23 cellular contexts compared by ENCODE assay signal in genomic region chr20:14525439-14525838, GRCh38.
"Had no signal": no experiment of that assay in that cellular context is flagged by ENCODE, and none has a peak within 500 bp of the region (broad histone marks: within the 10 kb centered on the region; RNA-seq: fewer than 3 reads in every experiment).

No MANE protein-coding gene starts in this region.

- DNase-seq: naive thymus-derived CD8-positive, alpha-beta T cell; nephron progenitor cell; nucleus accumbens; pancreas; psoas muscle; right cardiac atrium; spleen; stimulated activated CD4-positive, alpha-beta T cell treated with anti-CD3 and anti-CD28 coated beads, Interleukin-12 subunit alpha, Interleukin-12 subunit beta, amount 100 ng/mL, for 4 hours; stimulated activated CD4-positive, alpha-beta T cell treated with anti-CD3 and anti-CD28 coated beads, Interleukin-1b, Interleukin-23, amount 100 ng/mL, for 48 hours; stimulated activated CD4-positive, alpha-beta T cell treated with anti-CD3 and anti-CD28 coated beads, Interleukin-4, amount 100 ng/mL, for 1 hour; stimulated activated CD4-positive, alpha-beta T cell treated with anti-CD3 and anti-CD28 coated beads, Interleukin-4, amount 100 ng/mL, for 4 hours; stimulated activated CD8-positive, alpha-beta memory T cell treated with anti-CD3 and anti-CD28 coated beads, Interleukin-4, amount 100 ng/mL, for 48 hours; stimulated activated naive CD4-positive, alpha-beta T cell; stimulated activated naive CD8-positive, alpha-beta T cell treated with anti-CD3 and anti-CD28 coated beads, Interleukin-15, amount 100 ng/mL, for 72 hours; stimulated activated naive CD8-positive, alpha-beta T cell treated with anti-CD3 and anti-CD28 coated beads, Interleukin-15, Interleukin-2, amounts not matched to agents 100 U/mL and 50 U/mL, for 24 hours; testis; tibial artery; transverse colon; upper lobe of right lung; uterus had no signal

- ATAC-seq: naive thymus-derived CD8-positive, alpha-beta T cell; natural killer cell treated with Interleukin-12 subunit alpha and Interleukin-12 subunit beta and Interleukin-15 and Interleukin-18, amount 100 ng/mL, for 72 hours; pancreas; psoas muscle; right cardiac atrium; sciatic nerve; stimulated activated memory B cell treated with anti-CD40 and anti-IgM and Interleukin-4, amounts not matched to agents 10 μg/mL and 1 μg/mL and 100 μg/mL, for 72 hours; stimulated activated naive CD8-positive, alpha-beta T cell treated with anti-CD3 and anti-CD28 coated beads, Interleukin-15, amount 100 ng/mL, for 72 hours; stimulated activated naive CD8-positive, alpha-beta T cell treated with anti-CD3 and anti-CD28 coated beads, Interleukin-15, Interleukin-2, amounts not matched to agents 100 U/mL and 50 U/mL, for 24 hours; upper lobe of right lung had no signal
